13 cellular contexts compared by ENCODE assay signal in the genomic region with DNA sequence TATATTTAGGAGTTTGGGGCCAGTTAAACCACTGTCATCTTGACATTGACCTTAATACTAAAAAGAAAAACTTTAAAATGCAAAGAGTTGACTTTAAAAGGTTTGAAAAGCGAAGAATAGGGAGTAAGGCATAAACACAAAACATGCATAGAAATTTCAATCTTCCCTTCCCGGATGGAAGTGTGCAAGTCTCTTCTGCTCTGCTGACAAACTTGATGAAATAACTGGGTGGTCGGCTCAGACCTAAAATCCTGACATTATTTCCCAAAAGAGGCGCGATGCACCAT. TPM values are rescaled to one million over a fixed set of nuclear protein-coding genes. Genes with fewer than 3 reads are reported as not detected.
DNase-seq lines count a peak whose midpoint lies in the region; ATAC-seq, FAIRE-seq and TF ChIP-seq lines count a peak whose summit lies in the region.
"Had no signal": no experiment of that assay in that cellular context is flagged by ENCODE, and none has a peak within 500 bp of the region (broad histone marks: within the 10 kb centered on the region; RNA-seq: fewer than 3 reads in every experiment).

No MANE protein-coding gene starts in this region.

- H3K9ac ChIP-seq in endodermal cell (ENCODE audit: extremely low read depth, low read length, poor library complexity, severe bottlenecking), result no peak overlapping the region

- H3K27me3 ChIP-seq in cardiac muscle cell, result peaks cover 93% of the 10 kb centered on the region
- peaks cover 16 to 94% (median 87%) of the 10 kb centered on the region in 7 donors for H3K27me3 ChIP-seq in heart right ventricle
- peaks cover 95% of the 10 kb centered on the region for H3K27me3 ChIP-seq in endodermal cell (ENCODE audit: control insufficient read depth, insufficient read depth, low read length, poor library complexity, severe bottlenecking)

- 29 to 30% methylated on average over 5 of the region's 5 CpGs for WGBS in heart right ventricle, 2 donors
- WGBS in endodermal cell (ENCODE audit: insufficient coverage in 1 of 2, insufficient read length in 1 of 2), 2 experiments, result 0 to 31% methylated on average over 1 to 5 of the region's 5 CpGs

- H3K27ac ChIP-seq in cardiac muscle cell, result no peak overlapping the region
- no peak overlapping the region for H3K27ac ChIP-seq in heart right ventricle
- H3K27ac ChIP-seq in endodermal cell (ENCODE audit: low read depth, low read length), result no peak overlapping the region

- H3K9me3 Mint-ChIP-seq in T-cell (peaks cover 0 to 4% (median 2%) of the 10 kb centered on the region in 3 donors), endodermal cell (peaks cover 4% of the 10 kb centered on the region)
- peaks cover 4% of the 10 kb centered on the region for H3K9me3 Mint-ChIP-seq in stimulated activated memory B cell treated with anti-CD40 and anti-IgM and Interleukin-4, amounts not matched to agents 10 μg/mL and 1 μg/mL and 100 μg/mL, for 72 hours

- H3K36me3 Mint-ChIP-seq in T-cell (peaks cover 3% of the 10 kb centered on the region), endodermal cell (ENCODE audit: low read depth) (no peaks in the 10 kb centered on the region)
- peaks cover 6% of the 10 kb centered on the region for H3K36me3 Mint-ChIP-seq in stimulated activated memory B cell treated with anti-CD40 and anti-IgM and Interleukin-4, amounts not matched to agents 10 μg/mL and 1 μg/mL and 100 μg/mL, for 72 hours

- H3K4me1 ChIP-seq in cardiac muscle cell (ENCODE audit: low read depth) (peaks cover 9% of the 10 kb centered on the region), heart right ventricle (peaks cover 0 to 31% (median 14%) of the 10 kb centered on the region in 9 donors), endodermal cell (ENCODE audit: control insufficient read depth, insufficient read depth, low read length) (peaks cover 5% of the 10 kb centered on the region)

- no peak for TF ChIP-seq CTCF in cardiac muscle cell (IDR thresholded peaks at IDR 0.05; ENCODE audit: low read depth, low read length)
- TF ChIP-seq CTCF in heart right ventricle (IDR thresholded peaks at IDR 0.05), result no peak
- TF ChIP-seq CTCF in endodermal cell (conservative IDR thresholded peaks at IDR 0.05), result no peak

- DNase-seq in cardiac muscle cell (ENCODE audit: low read depth in 1 of 2, low spot score in 1 of 2), result no peak
- DNase-seq in heart right ventricle, result no peak
- DNase-seq in T-cell, result no peak
- peak; percentile 15 for DNase-seq in left kidney (ENCODE audit: low read depth, low spot score)
- DNase-seq in ureter (ENCODE audit: low spot score), result no peak
- no peak for DNase-seq in frontal cortex (ENCODE audit: low spot score in 2 of 2)
- DNase-seq in endodermal cell, result no peak
- DNase-seq: activated T-cell treated with anti-CD3 and anti-CD28 coated beads, Interleukin-2, amount 50 U/mL, for 1 hour; NCI-H1105 had no signal

- H3K9me3 ChIP-seq in cardiac muscle cell (ENCODE audit: low read depth), result no peaks in the 10 kb centered on the region
- H3K9me3 ChIP-seq in heart right ventricle, result no peaks in the 10 kb centered on the region
- no peaks in the 10 kb centered on the region for H3K9me3 ChIP-seq in endodermal cell (ENCODE audit: control insufficient read depth, low read length)
- H3K9me3 ChIP-seq: thoracic aorta had no signal

- H3K36me3 ChIP-seq in cardiac muscle cell (no peaks in the 10 kb centered on the region), heart right ventricle (no peaks in the 10 kb centered on the region), endodermal cell (ENCODE audit: control insufficient read depth, insufficient read depth, low read length) (no peaks in the 10 kb centered on the region)
- H3K36me3 ChIP-seq: thoracic aorta had no signal

- no peak for FAIRE-seq in frontal cortex (lab: Jason Lieb, UNC)

- H3K27ac Mint-ChIP-seq in T-cell (peak overlapping the region in 1 of 2 donors; percentile 9), endodermal cell (no peak overlapping the region)
- no peak overlapping the region for H3K27ac Mint-ChIP-seq in stimulated activated memory B cell treated with anti-CD40 and anti-IgM and Interleukin-4, amounts not matched to agents 10 μg/mL and 1 μg/mL and 100 μg/mL, for 72 hours

- peak overlapping the region; percentile 29 to 79 (median 59) for H3K4me3 Mint-ChIP-seq in T-cell
- peak overlapping the region; percentile 79 for H3K4me3 Mint-ChIP-seq in stimulated activated memory B cell treated with anti-CD40 and anti-IgM and Interleukin-4, amounts not matched to agents 10 μg/mL and 1 μg/mL and 100 μg/mL, for 72 hours
- H3K4me3 Mint-ChIP-seq in endodermal cell, result no peak overlapping the region

- ATAC-seq in heart right ventricle, result no peak
- ATAC-seq in T-cell (replicated peaks in 1 of 4), result no peak
- ATAC-seq in stimulated activated memory B cell treated with anti-CD40 and anti-IgM and Interleukin-4, amounts not matched to agents 10 μg/mL and 1 μg/mL and 100 μg/mL, for 72 hours, result no peak

- CTCF ChIA-PET in T-cell (lab: Charles Lee), result no interaction called here

- POLR2A ChIA-PET in T-cell (lab: Charles Lee), result interaction anchor here in 1 of 2 donors (0.7 kb wide), 1 partner anchor 414 kb away, joined by 9 read pairs; no protein-coding TSS in a partner anchor

- H3K4me1 Mint-ChIP-seq in T-cell (peaks cover 7 to 30% (median 17%) of the 10 kb centered on the region in 3 donors), endodermal cell (peaks cover 7% of the 10 kb centered on the region)
- peaks cover 23% of the 10 kb centered on the region for H3K4me1 Mint-ChIP-seq in stimulated activated memory B cell treated with anti-CD40 and anti-IgM and Interleukin-4, amounts not matched to agents 10 μg/mL and 1 μg/mL and 100 μg/mL, for 72 hours

- H3K4me3 ChIP-seq in cardiac muscle cell, result peak overlapping the region; percentile 78
- peak overlapping the region in 1 of 10 donors; percentile 90 for H3K4me3 ChIP-seq in heart right ventricle
- H3K4me3 ChIP-seq in endodermal cell (ENCODE audit: low read length), result no peak overlapping the region

- intact Hi-C loops in heart right ventricle (cut with DNase I), result loop anchor here in 6 of 10 donors (5.0 to 10.0 kb wide), 5 partner anchors 93 to 645 kb away; partner anchors contain the start of gene PIP4K2A (in 2 of the 6)

- H3K27me3 Mint-ChIP-seq in T-cell, result peaks cover 64 to 82% of the 10 kb centered on the region in 2 donors
- H3K27me3 Mint-ChIP-seq in stimulated activated memory B cell treated with anti-CD40 and anti-IgM and Interleukin-4, amounts not matched to agents 10 μg/mL and 1 μg/mL and 100 μg/mL, for 72 hours, result peaks cover 57% of the 10 kb centered on the region
- peaks cover 95% of the 10 kb centered on the region for H3K27me3 Mint-ChIP-seq in endodermal cell (ENCODE audit: insufficient read depth)

RNA-seq across cellular contexts. Expression of gene SPAG6, which starts 3.4 kb away (rescaled TPM):
- total RNA-seq in cardiac muscle cell, result not detected in 2 replicates
- 0.66 TPM in 1 of 2 replicates, not detected in the other for polyA plus RNA-seq in cardiac muscle cell
- total RNA-seq in heart right ventricle, result not detected
- polyA plus RNA-seq in heart right ventricle, result under 1 TPM in 1 of 2 donors, not detected in 1; 0.01 TPM
- under 1 TPM in 2 of 5 donors, not detected in 3; 0.23 to 0.33 TPM for total RNA-seq in T-cell
- total RNA-seq in ureter, result 2.6 TPM
- 0.41 TPM for total RNA-seq in frontal cortex
- total RNA-seq in endodermal cell, result 1 to 10 TPM; 1.1 to 2.1 TPM
- 1.9 TPM for polyA plus RNA-seq in endodermal cell (2013, experiment 1 of 2)
- polyA plus RNA-seq in endodermal cell (2013, experiment 2 of 2), result 1.7 TPM
- total RNA-seq: lung microvascular endothelial cell, OCI-LY7, thoracic aorta had no signal

RNA-seq across cellular contexts. Expression of gene BMI1, which starts 21.0 kb away (rescaled TPM):
- total RNA-seq in cardiac muscle cell (16.7 and 17.3 TPM in 2 replicates), heart right ventricle (10 to 100 TPM; 26.1 to 44.1 (median 34.5) TPM), T-cell (10 to 100 TPM; 48.9 to 69.2 (median 63.6) TPM), ureter (51.4 TPM), frontal cortex (129 TPM), endodermal cell (10 to 100 TPM; 12.2 to 15.5 TPM)
- polyA plus RNA-seq in cardiac muscle cell (10.4 and 12.9 TPM in 2 replicates), heart right ventricle (10 to 100 TPM; 15.0 to 19.0 TPM)
- 37.9 TPM for polyA plus RNA-seq in endodermal cell (2013, experiment 1 of 2)
- 31.3 TPM for polyA plus RNA-seq in endodermal cell (2013, experiment 2 of 2)

RNA-seq across cellular contexts. Expression of gene COMMD3, which starts 25.7 kb away (rescaled TPM):
- total RNA-seq in cardiac muscle cell (24.8 and 54.3 TPM in 2 replicates), heart right ventricle (10 to 100 TPM; 72.7 to 95.0 (median 80.6) TPM), T-cell (10 to 100 TPM; 25.2 to 57.2 (median 49.7) TPM), ureter (63.9 TPM), frontal cortex (65.6 TPM), endodermal cell (10 to 100 TPM; 10.4 to 14.9 TPM)
- polyA plus RNA-seq in cardiac muscle cell (122 and 132 TPM in 2 replicates), heart right ventricle (10 to 100 TPM; 62.2 to 84.9 TPM)
- polyA plus RNA-seq in endodermal cell (2013, experiment 1 of 2), result 30.4 TPM
- 22.6 TPM for polyA plus RNA-seq in endodermal cell (2013, experiment 2 of 2)
